ENCODE assay signal across 1 cellular context in genomic region chr9:116421006-116421538, GRCh38.
TF ChIP-seq lines count a peak whose summit lies in the region.

No MANE protein-coding gene starts in this region.

TF ChIP-seq in K562, 482 proteins besides CTCF, POLR2A, EP300 and RAD21 (continued from another document and continues in another):
- TF ChIP-seq RBFOX2 (IDR thresholded peaks at IDR 0.05; ENCODE audit: low read depth, low read length) (no peak), MAX (CRISPR knock-in tag; IDR thresholded peaks at IDR 0.05) (peak; percentile 42; the same call in 1 of the 2 replicates), NCOA1 (IDR thresholded peaks at IDR 0.05; ENCODE audit: low read depth) (no peak), TBL1XR1 (IDR thresholded peaks at IDR 0.05; ENCODE audit: low read length in 2 of 2) (no peak), LEF1 (IDR thresholded peaks at IDR 0.05) (0 out of 2 replicates have a peak, but pooled peaks have one; percentile 34), UBTF (IDR thresholded peaks at IDR 0.05; ENCODE audit: borderline replicate concordance in 1 of 2, low read depth in 2 of 2, low read length in 2 of 2) (no peak), SREBF1 (IDR thresholded peaks at IDR 0.05; ENCODE audit: borderline replicate concordance, low read depth, low read length) (no peak), MXD1 (CRISPR knock-in tag; IDR thresholded peaks at IDR 0.05; ENCODE audit: borderline replicate concordance, poor library complexity, severe bottlenecking) (no peak), TEAD1 (CRISPR knock-in tag; IDR thresholded peaks at IDR 0.05) (0 out of 4 replicates have a peak, but pooled peaks of 1 of the 2 experiments have one; percentile 21), RNF219 (CRISPR knock-in tag; IDR thresholded peaks at IDR 0.05) (no peak), TEAD2 (tag; IDR thresholded peaks at IDR 0.05) (peak; percentile 45; the same call in 1 of the 2 replicates), MECOM (CRISPR knock-in tag; IDR thresholded peaks at IDR 0.05) (peak; percentile 76), MEIS2 (IDR thresholded peaks at IDR 0.05; ENCODE audit: partially characterized antibody) (peak; percentile 63), TAL1 (IDR thresholded peaks at IDR 0.05) (peak; percentile 54; the same call in 1 of the 2 replicates), ZEB2 (IDR thresholded peaks at IDR 0.05) (peak; percentile 49; the same call in 1 of the 2 replicates), ZNF740 (CRISPR knock-in tag; IDR thresholded peaks at IDR 0.05) (no peak), ZNF740 (tag; IDR thresholded peaks at IDR 0.05) (no peak; a peak in 1 of 4 replicates), EHMT2 (IDR thresholded peaks at IDR 0.05) (peak; percentile 86), ZKSCAN8 (CRISPR knock-in tag; IDR thresholded peaks at IDR 0.05) (peak; percentile 24; the same call in 1 of the 2 replicates), REST (CRISPR knock-in tag; IDR thresholded peaks at IDR 0.05; ENCODE audit: low read depth) (no peak), E2F5 (CRISPR knock-in tag; IDR thresholded peaks at IDR 0.05) (no peak), JUN (IDR thresholded peaks at IDR 0.05; ENCODE audit: borderline replicate concordance, low read depth, low read length) (0 out of 2 replicates have a peak, but pooled peaks have one; percentile 29), JUN (CRISPR knock-in tag; IDR thresholded peaks at IDR 0.05; ENCODE audit: borderline replicate concordance) (no peak), ASH1L (IDR thresholded peaks at IDR 0.05; ENCODE audit: borderline replicate concordance, low read depth, partially characterized antibody) (no peak), ZBTB7A (IDR thresholded peaks at IDR 0.05; ENCODE audit: borderline replicate concordance, control insufficient read depth, low read depth, low read length) (no peak), RBM22 (IDR thresholded peaks at IDR 0.05; ENCODE audit: low read depth, low read length, poor library complexity, severe bottlenecking) (no peak), KLF10 (CRISPR knock-in tag; IDR thresholded peaks at IDR 0.05) (no peak), JUND (IDR thresholded peaks at IDR 0.05; ENCODE audit: borderline replicate concordance, low read depth, low read length) (peak; percentile 2; the same call in 1 of the 2 replicates), JUND (tag; IDR thresholded peaks at IDR 0.05; ENCODE audit: borderline replicate concordance, low read depth, low read length) (peak; percentile 45; the same call in 2 of the 3 replicates), KDM4B (IDR thresholded peaks at IDR 0.05; ENCODE audit: borderline replicate concordance in 2 of 2, low read depth in 1 of 2) (no peak), ZSCAN32 (CRISPR knock-in tag; IDR thresholded peaks at IDR 0.05) (no peak), CBFA2T3 (IDR thresholded peaks at IDR 0.05) (peak; percentile 81), KLF13 (tag; IDR thresholded peaks at IDR 0.05; ENCODE audit: borderline replicate concordance, low read depth) (no peak), ETS2 (tag; IDR thresholded peaks at IDR 0.05; ENCODE audit: borderline replicate concordance, poor library complexity, severe bottlenecking) (no peak), RBM25 (IDR thresholded peaks at IDR 0.05; ENCODE audit: low read depth, low read length, severe bottlenecking) (no peak), ARID1B (IDR thresholded peaks at IDR 0.05) (peak; percentile 67), RBM17 (IDR thresholded peaks at IDR 0.05; ENCODE audit: borderline replicate concordance, low read depth, low read length) (no peak), HDAC8 (tag; IDR thresholded peaks at IDR 0.05) (no peak), MITF (IDR thresholded peaks at IDR 0.05) (no peak), PBX2 (CRISPR knock-in tag; IDR thresholded peaks at IDR 0.05; ENCODE audit: low read depth) (no peak), PBX2 (tag; conservative IDR thresholded peaks at IDR 0.05; ENCODE audit: low read depth) (0 out of 2 replicates have a peak, but pooled peaks have one; percentile 40), ZNF589 (CRISPR knock-in tag; IDR thresholded peaks at IDR 0.05; ENCODE audit: low read depth) (peak; percentile 85; the same call in 1 of the 2 replicates), E4F1 (CRISPR knock-in tag; IDR thresholded peaks at IDR 0.05; ENCODE audit: borderline replicate concordance) (no peak), ETV1 (tag; conservative IDR thresholded peaks at IDR 0.05; ENCODE audit: low read depth) (no peak; the same call in 1 of the 2 replicates), NFIX (CRISPR knock-in tag; IDR thresholded peaks at IDR 0.05; ENCODE audit: low read depth) (no peak)
